ENCODE assay signal across 6 cellular contexts in the genomic region with DNA sequence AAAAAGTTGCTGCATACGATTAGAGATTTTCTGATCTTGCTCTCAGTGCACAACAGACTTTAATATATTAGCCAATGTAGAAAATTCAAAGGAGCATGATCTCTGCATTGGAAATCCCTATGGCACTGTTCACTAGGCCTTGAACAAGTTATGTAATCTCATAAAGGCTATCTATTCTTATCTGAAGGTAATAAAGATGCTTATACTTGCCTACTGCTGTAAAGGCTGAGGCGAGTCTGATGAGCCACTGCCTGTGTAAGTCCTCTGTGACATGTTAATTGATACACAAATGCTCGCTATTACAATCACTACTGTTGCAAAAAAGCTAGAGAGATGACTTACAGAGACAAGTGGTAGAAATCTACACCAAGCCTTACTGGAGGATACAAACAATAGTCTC.
"Had no signal": no experiment of that assay in that cellular context is flagged by ENCODE, and none has a peak within 500 bp of the region (broad histone marks: within the 10 kb centered on the region; RNA-seq: fewer than 3 reads in every experiment).

No MANE protein-coding gene starts in this region.

- H3K4me1 Mint-ChIP-seq: IgD-negative memory B cell had no signal

- DNase-seq: H9, HCEC 1CT, KBM-7 had no signal

- H3K27ac Mint-ChIP-seq: GM23338, H9 had no signal

- ATAC-seq: GM23338, HepG2 had no signal

- H3K9me3 Mint-ChIP-seq: GM23338, H9, IgD-negative memory B cell had no signal

- H3K4me3 ChIP-seq: GM23338 had no signal

- H3K36me3 Mint-ChIP-seq: IgD-negative memory B cell had no signal

- H3K4me3 Mint-ChIP-seq: GM23338, H9, IgD-negative memory B cell had no signal
